In the genomic region with DNA sequence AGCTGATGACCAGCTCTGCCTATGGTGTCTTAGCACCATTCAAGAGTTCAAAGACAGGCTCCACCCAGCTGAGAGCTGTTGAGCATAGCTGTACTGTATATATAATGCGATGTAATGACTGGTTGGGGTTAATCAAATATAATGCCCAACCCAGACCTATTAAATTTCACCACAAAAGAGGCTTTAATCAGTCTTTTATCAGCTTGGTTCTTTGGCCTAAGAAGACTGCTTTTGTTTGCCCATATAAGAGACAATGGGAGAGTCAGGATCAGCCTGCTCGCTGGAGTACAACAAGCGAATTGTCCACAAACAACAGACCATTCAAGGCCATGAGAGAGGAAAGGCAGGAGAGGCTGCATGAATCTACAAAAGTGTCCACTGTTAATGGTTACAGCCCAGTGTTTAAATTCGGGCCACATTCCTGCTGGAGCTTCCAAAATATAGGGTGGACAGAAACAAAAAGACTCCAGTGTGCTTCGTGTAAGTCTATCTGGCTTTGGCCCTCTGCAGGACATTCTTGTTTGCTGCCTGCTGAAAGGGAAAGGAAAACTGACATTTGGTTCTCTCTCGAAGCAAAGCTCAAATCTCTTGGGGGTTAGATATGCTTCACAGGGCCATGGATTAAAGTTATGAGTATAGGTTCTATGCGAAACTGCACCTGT, we compare ENCODE assay signal across 9 cellular contexts.
A peak's percentile ranks its signal among the peaks of the same experiment; 100 is the strongest.
DNase-seq lines count a peak whose midpoint lies in the region; ATAC-seq and TF ChIP-seq lines count a peak whose summit lies in the region.
"Had no signal": no experiment of that assay in that cellular context is flagged by ENCODE, and none has a peak within 500 bp of the region (broad histone marks: within the 10 kb centered on the region; RNA-seq: fewer than 3 reads in every experiment).

No MANE protein-coding gene starts in this region.

- POLR2A ChIA-PET in activated B cell treated with CpG ODN at 0.5 μM for 24 hours (lab: Charles Lee): interaction anchor here (0.5 kb wide), 1 partner anchor 114 kb away, joined by 6 read pairs; no protein-coding TSS in a partner anchor

- no peaks in the 10 kb centered on the region for H4K20me1 ChIP-seq in neural progenitor cell (ENCODE audit: low read depth)

- H3K4me3 Mint-ChIP-seq in activated B cell treated with CpG ODN at 0.5 μM for 24 hours (peak overlapping the region; percentile 39), neural progenitor cell (no peak overlapping the region)
- no peak overlapping the region for H3K4me3 Mint-ChIP-seq in activated naive CD4-positive, alpha-beta T cell treated with anti-CD3 and anti-CD28 coated beads for 36 hours

- peaks cover 21% of the 10 kb centered on the region for H3K4me1 ChIP-seq in neural progenitor cell

- H3K27ac Mint-ChIP-seq in activated B cell treated with CpG ODN at 0.5 μM for 24 hours (peak overlapping the region; percentile 74), neural progenitor cell (peak overlapping the region; percentile 69)
- H3K27ac Mint-ChIP-seq in activated naive CD4-positive, alpha-beta T cell treated with anti-CD3 and anti-CD28 coated beads for 36 hours: no peak overlapping the region

- H3K9me3 ChIP-seq in neural progenitor cell (ENCODE audit: low read depth): no peaks in the 10 kb centered on the region

- H2AFZ ChIP-seq in neural progenitor cell (replicated peaks): no peak overlapping the region

- ATAC-seq in GM18502 (IDR thresholded peaks at IDR 0.05; ENCODE audit: poor library complexity, unreplicated experiment) (peak; percentile 47), HG02759 (IDR thresholded peaks at IDR 0.05; ENCODE audit: unreplicated experiment) (peak; percentile 79), activated B cell treated with CpG ODN at 0.5 μM for 24 hours (ENCODE audit: low read depth) (peak; percentile 94)

- H3K27me3 Mint-ChIP-seq in activated B cell treated with CpG ODN at 0.5 μM for 24 hours (no peaks in the 10 kb centered on the region), neural progenitor cell (ENCODE audit: insufficient read depth, low read depth) (peaks cover 6% of the 10 kb centered on the region)
- H3K27me3 Mint-ChIP-seq in activated naive CD4-positive, alpha-beta T cell treated with anti-CD3 and anti-CD28 coated beads for 36 hours (ENCODE audit: low read depth): no peaks in the 10 kb centered on the region

- no peak overlapping the region for H3K9ac ChIP-seq in neural progenitor cell

- H3K36me3 Mint-ChIP-seq in activated B cell treated with CpG ODN at 0.5 μM for 24 hours (ENCODE audit: low read depth) (no peaks in the 10 kb centered on the region), neural progenitor cell (no peaks in the 10 kb centered on the region)
- no peaks in the 10 kb centered on the region for H3K36me3 Mint-ChIP-seq in activated naive CD4-positive, alpha-beta T cell treated with anti-CD3 and anti-CD28 coated beads for 36 hours (ENCODE audit: low read depth)

- no peaks in the 10 kb centered on the region for H3K36me3 ChIP-seq in neural progenitor cell

- H3K79me2 ChIP-seq in neural progenitor cell (ENCODE audit: low read depth): no peaks in the 10 kb centered on the region

- DNase-seq in activated B cell treated with CpG ODN at 0.5 μM for 24 hours (no peak), neural progenitor cell (ENCODE audit: low spot score) (peak; percentile 71), T1000 (lab: John Stamatoyannopoulos, UW) (no peak), HK-2 (ENCODE audit: unreplicated experiment) (no peak), NCI-H446 (lab: John Stamatoyannopoulos, UW) (no peak)
- no peak for DNase-seq in activated naive CD4-positive, alpha-beta T cell treated with anti-CD3 and anti-CD28 coated beads for 36 hours
- DNase-seq: amniotic stem cell had no signal

- TF ChIP-seq CTCF in activated B cell treated with CpG ODN at 0.5 μM for 24 hours (IDR thresholded peaks at IDR 0.05) (no peak), neural progenitor cell (IDR thresholded peaks at IDR 0.05) (peak; percentile 29)

- H3K27me3 ChIP-seq in neural progenitor cell: no peaks in the 10 kb centered on the region

- H3F3A ChIP-seq in neural progenitor cell (ENCODE audit: low read depth): no peaks in the 10 kb centered on the region

- H3K9me3 Mint-ChIP-seq in activated B cell treated with CpG ODN at 0.5 μM for 24 hours (no peaks in the 10 kb centered on the region), neural progenitor cell (peaks cover 3% of the 10 kb centered on the region)
- H3K9me3 Mint-ChIP-seq in activated naive CD4-positive, alpha-beta T cell treated with anti-CD3 and anti-CD28 coated beads for 36 hours: no peaks in the 10 kb centered on the region

- no peak overlapping the region for H3K4me3 ChIP-seq in neural progenitor cell

- H3K27ac ChIP-seq in neural progenitor cell: no peak overlapping the region

- intact Hi-C loops in activated B cell treated with CpG ODN at 0.5 μM for 24 hours (cut with micrococcal nuclease): loop anchor here (1.0 kb wide), 1 partner anchor 215 kb away; no protein-coding TSS in a partner anchor
- intact Hi-C loops in activated naive CD4-positive, alpha-beta T cell treated with anti-CD3 and anti-CD28 coated beads for 36 hours (cut with micrococcal nuclease): no loop called here

- H3K4me2 ChIP-seq in neural progenitor cell: peak overlapping the region; percentile 36

- CTCF ChIA-PET in activated B cell treated with CpG ODN at 0.5 μM for 24 hours (lab: Charles Lee): interaction anchor here (1.5 kb wide), 1 partner anchor 215 kb away, joined by 6 read pairs; no protein-coding TSS in a partner anchor
- CTCF ChIA-PET in activated naive CD4-positive, alpha-beta T cell treated with anti-CD3 and anti-CD28 coated beads for 36 hours (lab: Charles Lee): interaction anchor here (0.6 to 1.1 kb wide), 2 partner anchors 11 to 69 kb away, joined by 3 to 4 read pairs; no protein-coding TSS in a partner anchor

- H3K4me1 Mint-ChIP-seq in activated B cell treated with CpG ODN at 0.5 μM for 24 hours (peaks cover 25% of the 10 kb centered on the region), neural progenitor cell (peaks cover 25% of the 10 kb centered on the region)
- H3K4me1 Mint-ChIP-seq in activated naive CD4-positive, alpha-beta T cell treated with anti-CD3 and anti-CD28 coated beads for 36 hours (ENCODE audit: low read depth): peaks cover 11% of the 10 kb centered on the region
